Comparison of ENCODE assay signal across 1 cellular context in genomic region chr3:57224856-57225255, GRCh38.
TF ChIP-seq lines count a peak whose summit lies in the region.

No MANE protein-coding gene starts in this region.

TF ChIP-seq in SK-N-SH, 30 proteins besides CTCF, POLR2A, EP300 and RAD21 (continued from another document):
- TF ChIP-seq USF2 (IDR thresholded peaks at IDR 0.05; ENCODE audit: borderline replicate concordance, low read depth, low read length) (no peak), NFIC (IDR thresholded peaks at IDR 0.05; ENCODE audit: borderline replicate concordance) (no peak), PBX3 (IDR thresholded peaks at IDR 0.05) (no peak)
